Comparison of ENCODE assay signal across 8 cellular contexts in genomic region chr15:76311071-76311956, GRCh38. TPM values are rescaled to one million over a fixed set of nuclear protein-coding genes. Genes with fewer than 3 reads are reported as not detected.
DNase-seq lines count a peak whose midpoint lies in the region; ATAC-seq, FAIRE-seq and TF ChIP-seq lines count a peak whose summit lies in the region.

ETFA (minus strand) TSS chr15:76311469; CDS start chr15:76311388, 81 bp downstream.

- peak within 1 kb of the TSS; percentile 83 for H3K9ac ChIP-seq in HUES48 (ENCODE audit: low read depth, low read length)
- peak within 1 kb of the TSS; percentile 93 for H3K9ac ChIP-seq in NT2/D1 (ENCODE audit: insufficient read length, low read depth)

- no peaks in the 10 kb centered on the region for H3K9me3 ChIP-seq in HUES48 (ENCODE audit: control insufficient read depth, insufficient read depth, low read length)
- H3K9me3 ChIP-seq in NT2/D1 (ENCODE audit: insufficient read depth, low read length) = no peaks in the 10 kb centered on the region

- H3K9me3 Mint-ChIP-seq in Calu3 (ENCODE audit: low read depth, unreplicated experiment) (peaks cover 3% of the 10 kb centered on the region), mesothelial cell of epicardium (no peaks in the 10 kb centered on the region)

- H3K36me3 ChIP-seq in HUES48 (ENCODE audit: control insufficient read depth, insufficient read depth, low read length) (no peaks in the 10 kb centered on the region), NT2/D1 (ENCODE audit: insufficient read depth, insufficient read length, low read length) (no peaks in the 10 kb centered on the region)

- H3K27me3 Mint-ChIP-seq in Calu3 (ENCODE audit: unreplicated experiment) (no peaks in the 10 kb centered on the region), mesothelial cell of epicardium (ENCODE audit: low read depth) (no peaks in the 10 kb centered on the region)

- BruUV-seq in Calu3 (replicated peaks; lab: Mats Ljungman, UMichigan) = no TSS peak

- H3K4me1 ChIP-seq in HUES48 (ENCODE audit: control insufficient read depth, insufficient read depth, low read length) = peaks cover 5% of the 10 kb centered on the region; the same call in 1 of the 2 replicates
- H3K4me1 ChIP-seq in NT2/D1 (ENCODE audit: insufficient read depth, insufficient read length) = peaks cover 9% of the 10 kb centered on the region

- CTCF ChIA-PET in Calu3 (lab: Charles Lee) = interaction anchor here (0.6 to 3.2 kb wide), 3 partner anchors 12 to 1186 kb away, joined by 3 to 12 read pairs (median 4); no protein-coding TSS in a partner anchor

- peak within 1 kb of the TSS; percentile 96 for H3K4me3 ChIP-seq in HUES48 (ENCODE audit: low read depth, low read length)
- H3K4me3 ChIP-seq in NT2/D1 (ENCODE audit: insufficient read length, low read depth) = peak within 1 kb of the TSS; percentile 84

- DNase-seq in Calu3 (peak; percentile 98), NT2/D1 (ENCODE audit: low read depth, low spot score) (peak; percentile 97), mesothelial cell of epicardium (ENCODE audit: low spot score in 2 of 2, unreplicated experiment in 2 of 2) (peak; percentile 76 to 92)
- peak; percentile 58 for DNase-seq in activated CD8-positive, alpha-beta memory T cell treated with anti-CD3 and anti-CD28 coated beads, Interleukin-2, amount 50 U/mL, for 1 hour (ENCODE audit: extremely low read depth)
- peak; percentile 77 to 83 for DNase-seq in stimulated activated CD8-positive, alpha-beta memory T cell treated with anti-CD3 and anti-CD28 coated beads, Interleukin-15, amount 100 ng/mL, for 4 hours (ENCODE audit: low read depth in 2 of 2)

- peaks cover 43% of the 10 kb centered on the region for H3K4me1 Mint-ChIP-seq in Calu3 (ENCODE audit: low read depth, unreplicated experiment)
- H3K4me1 Mint-ChIP-seq in mesothelial cell of epicardium = peaks cover 17% of the 10 kb centered on the region

- H3K27ac Mint-ChIP-seq in Calu3 (ENCODE audit: unreplicated experiment) = peak within 1 kb of the TSS; percentile 81
- peak within 1 kb of the TSS; percentile 81 for H3K27ac Mint-ChIP-seq in mesothelial cell of epicardium

- peak; percentile 41 for FAIRE-seq in endometrium (lab: Jason Lieb, UNC)

- peak; percentile 96 for ATAC-seq in GM21423 (IDR thresholded peaks at IDR 0.05; ENCODE audit: unreplicated experiment)

- H3K27me3 ChIP-seq in HUES48 (ENCODE audit: control insufficient read depth, insufficient read depth, low read length) (no peaks in the 10 kb centered on the region), NT2/D1 (ENCODE audit: insufficient read depth, insufficient read length) (no peaks in the 10 kb centered on the region)

- H3K27ac ChIP-seq in HUES48 (ENCODE audit: low read depth, low read length) = peak within 1 kb of the TSS; percentile 78

- TF ChIP-seq CTCF in Calu3 (IDR thresholded peaks at IDR 0.05; ENCODE audit: unreplicated experiment) (no peak), mesothelial cell of epicardium (IDR thresholded peaks at IDR 0.05; ENCODE audit: unreplicated experiment) (no peak)

- peak within 1 kb of the TSS; percentile 43 for H3K4me3 Mint-ChIP-seq in Calu3 (ENCODE audit: low read depth, unreplicated experiment)
- peak within 1 kb of the TSS; percentile 85 for H3K4me3 Mint-ChIP-seq in mesothelial cell of epicardium

- peaks cover 35% of the 10 kb centered on the region for H3K36me3 Mint-ChIP-seq in Calu3 (ENCODE audit: insufficient read depth, unreplicated experiment)
- H3K36me3 Mint-ChIP-seq in mesothelial cell of epicardium = no peaks in the 10 kb centered on the region

- intact Hi-C loops in Calu3 (cut with micrococcal nuclease; ENCODE audit: unreplicated experiment) = no loop called here

RNA-seq across cellular contexts. Expression of gene ETFA, which starts in this region (rescaled TPM):
- total RNA-seq in Calu3 (2022) (230 and 252 TPM in 2 replicates), mesothelial cell of epicardium (98.4 to 107 TPM (median 107 TPM) in 3 replicates)

Comparison
In these comparisons a context has a peak if more than half of its experiments do, and no peak if none do; other contexts are left out.
1. Peak in every context shown above with its lines: DNase-seq, ATAC-seq, H3K4me3 ChIP-seq and H3K27ac ChIP-seq.